Comparison of ENCODE assay signal across 1 cellular context in the genomic region with DNA sequence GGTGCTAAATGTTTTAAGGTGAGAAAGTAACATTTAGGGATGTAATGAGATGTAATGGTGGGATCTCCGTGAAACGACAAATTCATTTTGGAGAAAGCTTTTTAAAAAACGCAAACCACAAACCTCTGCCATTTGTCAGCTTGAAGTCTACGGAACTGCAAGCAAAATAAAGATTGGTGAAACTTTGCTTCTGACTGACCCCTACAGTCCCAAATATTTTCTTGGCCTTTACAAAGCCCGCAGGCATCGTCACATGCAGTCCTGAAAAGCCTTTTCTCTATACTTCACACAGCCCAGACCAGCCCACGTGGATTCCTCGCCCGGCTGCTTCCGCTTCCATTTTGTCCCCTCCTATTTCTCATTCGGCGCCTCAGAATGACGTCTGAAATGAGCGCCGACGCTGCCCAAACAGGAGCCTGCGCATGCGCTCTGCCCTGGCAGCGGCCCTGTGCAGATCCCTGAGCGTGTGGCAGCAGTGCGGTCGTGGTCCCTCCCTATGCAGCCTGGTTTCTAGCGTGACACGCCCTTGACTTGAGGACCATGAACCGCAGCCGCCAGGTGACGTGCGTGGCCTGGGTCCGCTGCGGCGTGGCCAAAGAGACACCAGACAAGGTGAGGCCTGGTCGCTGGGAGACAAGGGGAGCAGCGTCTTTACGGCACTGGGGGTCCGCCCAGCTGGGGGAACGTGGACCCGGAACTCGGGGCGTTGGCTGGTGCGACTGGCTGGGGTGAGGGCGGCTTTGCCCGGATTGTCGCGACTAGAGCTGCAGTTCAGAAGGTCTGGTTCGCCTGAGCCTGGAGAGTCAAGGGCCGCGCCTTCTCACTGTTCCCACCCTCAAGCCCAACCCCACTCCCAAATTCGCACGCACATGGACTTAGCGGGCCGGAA.
A peak's percentile ranks its signal among the peaks of the same experiment; 100 is the strongest.
TF ChIP-seq lines count a peak whose summit lies in the region.

A gene (plus strand): TSS at position 440 of the 889 bp plus-strand sequence. CDS start 101 bp downstream, at position 541.

TF ChIP-seq in A549, 52 proteins besides CTCF, POLR2A, EP300 and RAD21 (continued from another document):
- TF ChIP-seq, protein P1, sequence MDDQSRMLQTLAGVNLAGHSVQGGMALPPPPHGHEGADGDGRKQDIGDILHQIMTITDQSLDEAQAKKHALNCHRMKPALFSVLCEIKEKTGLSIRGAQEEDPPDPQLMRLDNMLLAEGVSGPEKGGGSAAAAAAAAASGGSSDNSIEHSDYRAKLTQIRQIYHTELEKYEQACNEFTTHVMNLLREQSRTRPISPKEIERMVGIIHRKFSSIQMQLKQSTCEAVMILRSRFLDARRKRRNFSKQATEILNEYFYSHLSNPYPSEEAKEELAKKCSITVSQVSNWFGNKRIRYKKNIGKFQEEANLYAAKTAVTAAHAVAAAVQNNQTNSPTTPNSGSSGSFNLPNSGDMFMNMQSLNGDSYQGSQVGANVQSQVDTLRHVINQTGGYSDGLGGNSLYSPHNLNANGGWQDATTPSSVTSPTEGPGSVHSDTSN (IDR thresholded peaks at IDR 0.05) = no peak
- TF ChIP-seq HEYL (CRISPR knock-in tag; IDR thresholded peaks at IDR 0.05) = 0 out of 2 replicates have a peak, but pooled peaks have one; percentile 51
- TF ChIP-seq TFCP2L1 (CRISPR knock-in tag; IDR thresholded peaks at IDR 0.05) = no peak
- TF ChIP-seq SMC3 (IDR thresholded peaks at IDR 0.05) = no peak
- TF ChIP-seq JUN (IDR thresholded peaks at IDR 0.05) = peak in 1 of 2 experiments; percentile 93; a peak in 4 of 5 replicates
- TF ChIP-seq FOXS1 (CRISPR knock-in tag; IDR thresholded peaks at IDR 0.05) = no peak
- TF ChIP-seq, protein P2, sequence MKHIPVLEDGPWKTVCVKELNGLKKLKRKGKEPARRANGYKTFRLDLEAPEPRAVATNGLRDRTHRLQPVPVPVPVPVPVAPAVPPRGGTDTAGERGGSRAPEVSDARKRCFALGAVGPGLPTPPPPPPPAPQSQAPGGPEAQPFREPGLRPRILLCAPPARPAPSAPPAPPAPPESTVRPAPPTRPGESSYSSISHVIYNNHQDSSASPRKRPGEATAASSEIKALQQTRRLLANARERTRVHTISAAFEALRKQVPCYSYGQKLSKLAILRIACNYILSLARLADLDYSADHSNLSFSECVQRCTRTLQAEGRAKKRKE (CRISPR knock-in tag; IDR thresholded peaks at IDR 0.05; ENCODE audit: low read depth) = peak; percentile 69; the same call in 1 of the 2 replicates
- no peak for TF ChIP-seq FOSB (CRISPR knock-in tag; IDR thresholded peaks at IDR 0.05)
- TF ChIP-seq HOXB13 (CRISPR knock-in tag; IDR thresholded peaks at IDR 0.05; ENCODE audit: low read depth) = peak; percentile 88
- TF ChIP-seq POLR2AphosphoS2 (conservative IDR thresholded peaks at IDR 0.05; ENCODE audit: low read length) = no peak
- TF ChIP-seq MAZ (IDR thresholded peaks at IDR 0.05; ENCODE audit: borderline replicate concordance, low read depth, low read length) = no peak
- TF ChIP-seq EHMT2 (IDR thresholded peaks at IDR 0.05; ENCODE audit: low read depth) = no peak
- peak; percentile 76; the same call in 1 of the 2 replicates for TF ChIP-seq RNF2 (IDR thresholded peaks at IDR 0.05; ENCODE audit: borderline replicate concordance, low read depth)
- TF ChIP-seq, protein P3, sequence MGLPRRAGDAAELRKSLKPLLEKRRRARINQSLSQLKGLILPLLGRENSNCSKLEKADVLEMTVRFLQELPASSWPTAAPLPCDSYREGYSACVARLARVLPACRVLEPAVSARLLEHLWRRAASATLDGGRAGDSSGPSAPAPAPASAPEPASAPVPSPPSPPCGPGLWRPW (IDR thresholded peaks at IDR 0.05) = no peak
- no peak for TF ChIP-seq CBX2 (IDR thresholded peaks at IDR 0.05; ENCODE audit: borderline replicate concordance, low read depth)
- TF ChIP-seq ZNF302 (CRISPR knock-in tag; IDR thresholded peaks at IDR 0.05) = no peak
TF ChIP-seq in A549: peak in this region for 11.
